In the genomic region with DNA sequence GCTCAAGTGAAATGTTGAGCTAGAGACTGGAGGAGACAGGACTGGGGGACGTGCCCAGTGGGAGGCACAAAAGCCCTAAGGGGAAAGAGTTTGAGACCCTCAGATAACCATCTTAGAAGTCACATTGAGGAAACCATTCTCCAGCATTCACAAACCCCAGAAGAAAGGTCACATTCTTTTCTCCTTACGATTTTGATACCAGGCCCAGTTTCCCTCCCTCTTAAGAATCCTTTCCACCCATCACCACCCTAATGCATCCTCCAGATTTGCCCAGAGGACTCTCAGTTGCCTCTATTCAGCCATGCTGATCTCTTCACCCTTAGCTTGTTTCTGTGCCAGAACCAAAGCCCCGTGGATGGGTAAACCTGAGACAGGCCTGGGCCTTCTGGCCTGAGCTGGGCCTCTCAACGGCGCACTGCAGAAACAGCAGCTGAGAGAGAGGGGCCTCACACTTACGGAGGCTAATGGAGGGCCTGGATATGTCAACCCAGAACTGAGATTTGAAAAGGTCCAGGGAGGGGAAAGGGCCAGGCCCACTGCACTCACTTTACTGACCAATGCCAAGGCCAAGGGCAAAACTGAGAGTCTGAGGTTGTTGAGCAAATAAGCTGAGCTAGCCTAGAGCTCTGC, we compare ENCODE assay signal across 22 cellular contexts. TPM values are rescaled to one million over a fixed set of nuclear protein-coding genes. Genes with fewer than 3 reads are reported as not detected.
DNase-seq lines count a peak whose midpoint lies in the region; ATAC-seq, FAIRE-seq and TF ChIP-seq lines count a peak whose summit lies in the region.
"Had no signal": no experiment of that assay in that cellular context is flagged by ENCODE, and none has a peak within 500 bp of the region (broad histone marks: within the 10 kb centered on the region; RNA-seq: fewer than 3 reads in every experiment).

No MANE protein-coding gene starts in this region.

- H3K36me3 Mint-ChIP-seq in activated T-cell treated with anti-CD3 and anti-CD28 coated beads, Interleukin-2, amount 50 U/mL, for 24 hours (ENCODE audit: low read depth): no peaks in the 10 kb centered on the region
- no peaks in the 10 kb centered on the region for H3K36me3 Mint-ChIP-seq in activated T-cell treated with anti-CD3 and anti-CD28 coated beads, Interleukin-2, amount 50 U/mL, for 72 hours (ENCODE audit: insufficient read depth in 2 of 2)
- no peaks in the 10 kb centered on the region for H3K36me3 Mint-ChIP-seq in astrocyte (ENCODE audit: low read depth, unreplicated experiment)
- H3K36me3 Mint-ChIP-seq: naive thymus-derived CD4-positive, alpha-beta T cell; stimulated activated memory B cell treated with anti-CD40 and anti-IgM and Interleukin-4, amounts not matched to agents 10 μg/mL and 1 μg/mL and 100 μg/mL, for 72 hours had no signal

- no peak overlapping the region for H3K4me3 Mint-ChIP-seq in activated T-cell treated with anti-CD3 and anti-CD28 coated beads, Interleukin-2, amount 50 U/mL, for 24 hours
- H3K4me3 Mint-ChIP-seq in activated T-cell treated with anti-CD3 and anti-CD28 coated beads, Interleukin-2, amount 50 U/mL, for 72 hours: no peak overlapping the region
- H3K4me3 Mint-ChIP-seq in astrocyte (ENCODE audit: unreplicated experiment): no peak overlapping the region
- H3K4me3 Mint-ChIP-seq: naive thymus-derived CD4-positive, alpha-beta T cell; stimulated activated memory B cell treated with anti-CD40 and anti-IgM and Interleukin-4, amounts not matched to agents 10 μg/mL and 1 μg/mL and 100 μg/mL, for 72 hours; T-helper 1 cell treated with Interleukin-12 subunit alpha and Interleukin-12 subunit beta and Interleukin-4 antibody, amounts not matched to agents 30 μg/mL and 1 μg/mL, for 36 hours had no signal

- no peak overlapping the region for H3K4me2 ChIP-seq in astrocyte (ENCODE audit: low read length)

- no peak overlapping the region for H3K27ac Mint-ChIP-seq in activated T-cell treated with anti-CD3 and anti-CD28 coated beads, Interleukin-2, amount 50 U/mL, for 24 hours
- H3K27ac Mint-ChIP-seq in activated T-cell treated with anti-CD3 and anti-CD28 coated beads, Interleukin-2, amount 50 U/mL, for 72 hours: no peak overlapping the region
- H3K27ac Mint-ChIP-seq in astrocyte (ENCODE audit: unreplicated experiment): no peak overlapping the region
- H3K27ac Mint-ChIP-seq: progenitor cell of endocrine pancreas; stimulated activated memory B cell treated with anti-CD40 and anti-IgM and Interleukin-4, amounts not matched to agents 10 μg/mL and 1 μg/mL and 100 μg/mL, for 72 hours; T-helper 1 cell treated with Interleukin-12 subunit alpha and Interleukin-12 subunit beta and Interleukin-4 antibody, amounts not matched to agents 30 μg/mL and 1 μg/mL, for 36 hours had no signal

- no peak overlapping the region for H2AFZ ChIP-seq in astrocyte (ENCODE audit: low read depth, low read length)

- no peak overlapping the region for H3K9ac ChIP-seq in astrocyte (ENCODE audit: low read length)

- H3K4me1 ChIP-seq in astrocyte (ENCODE audit: insufficient read depth, low read length) (peaks cover 10% of the 10 kb centered on the region), lung (ENCODE audit: control insufficient read depth in 2 of 2, insufficient read depth in 2 of 2, low read length in 2 of 2) (no peaks in the 10 kb centered on the region), upper lobe of right lung (no peaks in the 10 kb centered on the region)
- H3K4me1 ChIP-seq: lower lobe of right lung, upper lobe of left lung had no signal

- H3K27ac ChIP-seq in astrocyte (ENCODE audit: low read depth, low read length) (no peak overlapping the region), lung (ENCODE audit: low read depth in 1 of 2, low read length in 1 of 2) (no peak overlapping the region), upper lobe of right lung (no peak overlapping the region)
- H3K27ac ChIP-seq: colonic mucosa, lower lobe of right lung, upper lobe of left lung, WERI-Rb-1 had no signal

- H3K27me3 ChIP-seq in astrocyte (ENCODE audit: insufficient read depth, low read length) (peaks cover 8% of the 10 kb centered on the region), lung (ENCODE audit: control insufficient read depth, insufficient read depth) (no peaks in the 10 kb centered on the region), upper lobe of right lung (no peaks in the 10 kb centered on the region)
- H3K27me3 ChIP-seq: colonic mucosa, upper lobe of left lung had no signal

- H3K79me2 ChIP-seq in astrocyte (ENCODE audit: insufficient read depth, low read length): no peaks in the 10 kb centered on the region

- TF ChIP-seq CTCF in astrocyte (IDR thresholded peaks at IDR 0.05; ENCODE audit: insufficient read depth, low read depth, low read length) (no peak), lung (IDR thresholded peaks at IDR 0.05; ENCODE audit: control extremely low read depth, extremely low read depth) (no peak), upper lobe of right lung (IDR thresholded peaks at IDR 0.05) (no peak)

- H3K27me3 Mint-ChIP-seq in activated T-cell treated with anti-CD3 and anti-CD28 coated beads, Interleukin-2, amount 50 U/mL, for 24 hours: peaks cover 26% of the 10 kb centered on the region
- H3K27me3 Mint-ChIP-seq in activated T-cell treated with anti-CD3 and anti-CD28 coated beads, Interleukin-2, amount 50 U/mL, for 72 hours (ENCODE audit: low read depth): peaks cover 26% of the 10 kb centered on the region
- H3K27me3 Mint-ChIP-seq in astrocyte (ENCODE audit: low read depth, unreplicated experiment): peaks cover 53% of the 10 kb centered on the region

- H3K4me1 Mint-ChIP-seq in activated T-cell treated with anti-CD3 and anti-CD28 coated beads, Interleukin-2, amount 50 U/mL, for 24 hours (ENCODE audit: low read depth): no peaks in the 10 kb centered on the region
- no peaks in the 10 kb centered on the region for H3K4me1 Mint-ChIP-seq in activated T-cell treated with anti-CD3 and anti-CD28 coated beads, Interleukin-2, amount 50 U/mL, for 72 hours (ENCODE audit: low read depth)
- peaks cover 15% of the 10 kb centered on the region for H3K4me1 Mint-ChIP-seq in astrocyte (ENCODE audit: low read depth, unreplicated experiment)
- H3K4me1 Mint-ChIP-seq: stimulated activated memory B cell treated with anti-CD40 and anti-IgM and Interleukin-4, amounts not matched to agents 10 μg/mL and 1 μg/mL and 100 μg/mL, for 72 hours had no signal

- H3K9me3 Mint-ChIP-seq in activated T-cell treated with anti-CD3 and anti-CD28 coated beads, Interleukin-2, amount 50 U/mL, for 24 hours: no peaks in the 10 kb centered on the region
- no peaks in the 10 kb centered on the region for H3K9me3 Mint-ChIP-seq in activated T-cell treated with anti-CD3 and anti-CD28 coated beads, Interleukin-2, amount 50 U/mL, for 72 hours
- no peaks in the 10 kb centered on the region for H3K9me3 Mint-ChIP-seq in astrocyte (ENCODE audit: unreplicated experiment)
- H3K9me3 Mint-ChIP-seq: naive thymus-derived CD4-positive, alpha-beta T cell; T-helper 1 cell treated with Interleukin-12 subunit alpha and Interleukin-12 subunit beta and Interleukin-4 antibody, amounts not matched to agents 30 μg/mL and 1 μg/mL, for 36 hours had no signal

- H3K9me3 ChIP-seq in astrocyte (ENCODE audit: insufficient read depth, low read depth, low read length) (no peaks in the 10 kb centered on the region), lung (ENCODE audit: control insufficient read depth in 2 of 2, insufficient read depth in 1 of 2, low read length in 1 of 2) (no peaks in the 10 kb centered on the region), upper lobe of right lung (no peaks in the 10 kb centered on the region)
- H3K9me3 ChIP-seq: colonic mucosa, lower lobe of right lung, upper lobe of left lung had no signal

- H3K4me3 ChIP-seq in astrocyte (ENCODE audit: insufficient read depth, low read depth, low read length): no peak overlapping the region
- no peak overlapping the region for H3K4me3 ChIP-seq in lung
- no peak overlapping the region for H3K4me3 ChIP-seq in upper lobe of right lung
- H3K4me3 ChIP-seq: colonic mucosa, lower lobe of right lung, upper lobe of left lung had no signal

- ATAC-seq in activated T-cell treated with anti-CD3 and anti-CD28 coated beads, Interleukin-2, amount 50 U/mL, for 72 hours (replicated peaks in 1 of 2): no peak
- ATAC-seq in lung (ENCODE audit: insufficient read depth, low FRiP score): no peak
- ATAC-seq in upper lobe of right lung: no peak
- no peak for ATAC-seq in HG03280 (IDR thresholded peaks at IDR 0.05; ENCODE audit: unreplicated experiment)
- ATAC-seq: lower lobe of right lung; naive thymus-derived CD4-positive, alpha-beta T cell; stimulated activated memory B cell treated with anti-CD40 and anti-IgM and Interleukin-4, amounts not matched to agents 10 μg/mL and 1 μg/mL and 100 μg/mL, for 72 hours had no signal

- intact Hi-C loops in upper lobe of right lung (cut with DNase I): loop anchor here (10.0 kb wide), 1 partner anchor 126 kb away; no protein-coding TSS in a partner anchor

- peak; percentile 55 for FAIRE-seq in astrocyte (lab: Jason Lieb, UNC)

- H4K20me1 ChIP-seq in astrocyte (ENCODE audit: insufficient read depth, low read length): no peaks in the 10 kb centered on the region

- H3K36me3 ChIP-seq in astrocyte (ENCODE audit: insufficient read depth, low read length) (no peaks in the 10 kb centered on the region), lung (ENCODE audit: control insufficient read depth in 2 of 2, insufficient read depth in 2 of 2, low read length in 2 of 2) (no peaks in the 10 kb centered on the region), upper lobe of right lung (no peaks in the 10 kb centered on the region)
- H3K36me3 ChIP-seq: colonic mucosa, lower lobe of right lung, upper lobe of left lung, WERI-Rb-1 had no signal

- 82 to 90% methylated on average over 6 of the region's 6 CpGs for WGBS in lung, 2 donors

- peak; percentile 7 for DNase-seq in activated T-cell treated with anti-CD3 and anti-CD28 coated beads, Interleukin-2, amount 50 U/mL, for 24 hours
- no peak for DNase-seq in activated T-cell treated with anti-CD3 and anti-CD28 coated beads, Interleukin-2, amount 50 U/mL, for 72 hours
- DNase-seq in astrocyte (ENCODE audit: low read depth) (peak; percentile 47), lung (ENCODE audit: low spot score) (peak; percentile 26), upper lobe of right lung (peak; percentile 26), NCI-H1436 treated with DMSO at 0.1 percent for 48 hours (lab: John Stamatoyannopoulos, UW) (no peak), GM19240 (ENCODE audit: insufficient read length, low spot score) (no peak)
- DNase-seq: ACHN; activated gamma-delta T cell treated with Interleukin-2 at 50 U/mL for 16 hours; lower lobe of right lung; naive thymus-derived CD4-positive, alpha-beta T cell; NCI-H2029 treated with DMSO at 0.1 percent for 48 hours; stimulated activated CD4-positive, alpha-beta T cell treated with anti-CD3 and anti-CD28 coated beads, Interleukin-12 subunit alpha, Interleukin-12 subunit beta, amount 100 ng/mL, for 4 hours; upper lobe of left lung; WERI-Rb-1 had no signal

RNA-seq across cellular contexts. Expression of a gene that starts 32.3 kb away (rescaled TPM):
- 1 to 10 TPM; 1.2 to 2.4 TPM for total RNA-seq in activated T-cell treated with anti-CD3 and anti-CD28 coated beads, Interleukin-2, amount 50 U/mL, for 72 hours
- 20.9 and 22.5 TPM in 2 replicates for total RNA-seq in astrocyte
- 10 to 100 TPM in 1 of 2 donors, 1 to 10 TPM in 1; 7.7 to 27.4 TPM for total RNA-seq in lung
- polyA plus RNA-seq in lung: 10 to 100 TPM in 1 of 2 donors, 1 to 10 TPM in 1; 8.2 to 15.8 TPM
- 19.8 TPM for total RNA-seq in upper lobe of right lung

RNA-seq across cellular contexts. Expression of a gene that starts 40.6 kb away (rescaled TPM):
- not detected for total RNA-seq in activated T-cell treated with anti-CD3 and anti-CD28 coated beads, Interleukin-2, amount 50 U/mL, for 72 hours
- total RNA-seq in astrocyte: 0.55 and 1.1 TPM in 2 replicates
- 10 to 100 TPM in 1 of 2 donors, 1 to 10 TPM in 1; 4.4 to 26.6 TPM for total RNA-seq in lung
- 10 to 100 TPM; 13.0 to 20.7 TPM for polyA plus RNA-seq in lung
- 3.4 TPM for total RNA-seq in upper lobe of right lung
- total RNA-seq: glomerular endothelial cell; naive thymus-derived CD4-positive, alpha-beta T cell; NCI-H460; progenitor cell of endocrine pancreas had no signal
- polyA plus RNA-seq: naive thymus-derived CD4-positive, alpha-beta T cell had no signal

Comparison
In these comparisons a context has a peak if more than half of its experiments do, and no peak if none do; other contexts are left out.
1. DNase-seq: peak in activated T-cell treated with anti-CD3 and anti-CD28 coated beads, Interleukin-2, amount 50 U/mL, for 24 hours (single experiment), astrocyte (single experiment), lung (single experiment) and upper lobe of right lung (single experiment); none in activated T-cell treated with anti-CD3 and anti-CD28 coated beads, Interleukin-2, amount 50 U/mL, for 72 hours (0 of 2), NCI-H1436 treated with DMSO at 0.1 percent for 48 hours (single experiment) and GM19240 (single experiment).